Comparison of ENCODE assay signal across 1 cellular context in the genomic region with DNA sequence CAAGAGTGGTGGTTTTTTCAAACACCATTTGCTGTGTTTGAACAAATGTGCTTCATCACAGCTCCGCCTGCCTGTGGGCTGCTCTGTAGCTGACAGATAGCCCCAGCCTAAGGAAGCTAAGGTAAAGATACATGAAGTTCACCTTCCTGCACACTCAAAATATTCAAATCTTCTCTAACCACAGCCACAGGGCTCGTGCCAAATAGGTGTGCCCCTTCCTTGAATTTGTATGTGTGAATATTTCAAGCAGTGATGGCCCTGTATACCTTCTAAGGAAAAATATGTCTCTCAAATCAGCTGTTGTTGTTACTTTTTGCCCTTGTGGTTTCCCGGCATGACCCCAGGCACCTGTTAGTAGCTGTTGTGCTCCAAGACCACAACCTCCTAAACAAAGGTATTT.
TF ChIP-seq lines count a peak whose summit lies in the region.

No MANE protein-coding gene starts in this region.

TF ChIP-seq in SK-N-SH, 30 proteins besides CTCF, POLR2A, EP300 and RAD21 (continued from another document):
- TF ChIP-seq MEF2A (IDR thresholded peaks at IDR 0.05; ENCODE audit: borderline replicate concordance, low read depth) (no peak), RFX5 (IDR thresholded peaks at IDR 0.05; ENCODE audit: low read length) (no peak)
